ENCODE assay signal across 16 cellular contexts in genomic region chr10:80537705-80538480, GRCh38. TPM values are rescaled to one million over a fixed set of nuclear protein-coding genes. Genes with fewer than 3 reads are reported as not detected.
DNase-seq lines count a peak whose midpoint lies in the region; ATAC-seq, FAIRE-seq and TF ChIP-seq lines count a peak whose summit lies in the region.
"Had no signal": no experiment of that assay in that cellular context is flagged by ENCODE, and none has a peak within 500 bp of the region (broad histone marks: within the 10 kb centered on the region; RNA-seq: fewer than 3 reads in every experiment).

TSS of gene SH2D4B (plus strand) at chr10:80537902. CDS start at chr10:80538332, 430 bp downstream.

- no peak for TF ChIP-seq RAD21 in A549 (conservative IDR thresholded peaks at IDR 0.05 in 1 of 2, IDR thresholded peaks at IDR 0.05 in 1 of 2)

- CTCF ChIA-PET in A549 (lab: Yijun Ruan, JAX), result interaction anchor here (1.5 to 2.7 kb wide), 4 partner anchors 58 to 131 kb away, joined by 3 to 33 read pairs (median 4); no protein-coding TSS in a partner anchor

- peak within 1 kb of the TSS; percentile 85 for H3K4me2 ChIP-seq in A549

- H3K27ac Mint-ChIP-seq in activated naive CD4-positive, alpha-beta T cell treated with anti-CD3 and anti-CD28 coated beads, Interleukin-2, amount 50 U/mL, for 72 hours, result peak within 1 kb of the TSS; percentile 79 to 99
- H3K27ac Mint-ChIP-seq: H9 had no signal

- 94% methylated on average over 16 of the region's 19 CpGs for WGBS in A549 (ENCODE audit: missing lambda C conversion rate)
- 87 to 91% methylated on average over 17 to 19 of the region's 19 CpGs for WGBS in pancreas, 2 donors

- POLR2A ChIA-PET in A549 (lab: Yijun Ruan, JAX), result no interaction called here

- ATAC-seq in A549 (no peak), pancreas (no peak)
- ATAC-seq in activated naive CD4-positive, alpha-beta T cell treated with anti-CD3 and anti-CD28 coated beads, Interleukin-2, amount 50 U/mL, for 72 hours, result no peak
- ATAC-seq: Panc1, right lobe of liver had no signal

- TF ChIP-seq POLR2A in A549 (IDR thresholded peaks at IDR 0.05; ENCODE audit: low read length), result no peak

- intact Hi-C loops in pancreas (cut with DNase I) (no loop called here), ascending aorta (cut with DNase I) (no loop called here)

- H3K27me3 ChIP-seq in pancreas (no peaks in the 10 kb centered on the region), ascending aorta (no peaks in the 10 kb centered on the region)
- H3K27me3 ChIP-seq: right lobe of liver had no signal

- FAIRE-seq in A549 (lab: Jason Lieb, UNC) (no peak), pancreas (lab: Jason Lieb, UNC) (no peak)

- H3K36me3 Mint-ChIP-seq in activated naive CD4-positive, alpha-beta T cell treated with anti-CD3 and anti-CD28 coated beads, Interleukin-2, amount 50 U/mL, for 72 hours, result peaks cover 5% of the 10 kb centered on the region in 2 donors

- DNase-seq in A549 (ENCODE audit: low read depth in 1 of 2, low spot score in 1 of 2) (no peak), ELF-1 (ENCODE audit: low read depth, low spot score) (peak; percentile 52), mesenteric fat pad (ENCODE audit: low spot score) (peak; percentile 81), pancreas (no peak), NCI-H82 (lab: John Stamatoyannopoulos, UW) (no peak), NCI-H446 (lab: John Stamatoyannopoulos, UW) (no peak), ascending aorta (ENCODE audit: low spot score in 2 of 2) (no peak)
- DNase-seq in activated naive CD4-positive, alpha-beta T cell treated with anti-CD3 and anti-CD28 coated beads, Interleukin-2, amount 50 U/mL, for 72 hours (ENCODE audit: low spot score in 2 of 2), result no peak
- DNase-seq: activated effector memory CD4-positive, alpha-beta T cell treated with anti-CD3 and anti-CD28 coated beads, Interleukin-2, amount 50 U/mL, for 16 hours; cortex of kidney; H9; NCI-H2171 had no signal

- peak within 1 kb of the TSS; percentile 79 to 97; a peak in 4 of 6 replicates for H3K27ac ChIP-seq in A549
- H3K27ac ChIP-seq in pancreas, result no peak within 1 kb of the TSS
- H3K27ac ChIP-seq in ascending aorta, result no peak within 1 kb of the TSS
- H3K27ac ChIP-seq: C4-2B had no signal

- H3K4me3 ChIP-seq in A549, result peak within 1 kb of the TSS; percentile 56; the same call in 1 of the 3 replicates
- H3K4me3 ChIP-seq in pancreas, result no peak within 1 kb of the TSS
- H3K4me3 ChIP-seq in ascending aorta, result no peak within 1 kb of the TSS

- TF ChIP-seq CTCF in A549 (IDR thresholded peaks at IDR 0.05) (no peak), pancreas (IDR thresholded peaks at IDR 0.05) (no peak), ascending aorta (IDR thresholded peaks at IDR 0.05) (no peak)

- peaks cover 9% of the 10 kb centered on the region; the same call in 2 of the 3 replicates for H3K4me1 ChIP-seq in A549
- no peaks in the 10 kb centered on the region for H3K4me1 ChIP-seq in pancreas
- H3K4me1 ChIP-seq in ascending aorta, result no peaks in the 10 kb centered on the region
- H3K4me1 ChIP-seq: right lobe of liver had no signal

- no peak for TF ChIP-seq EP300 in A549 (IDR thresholded peaks at IDR 0.05)

- no peaks in the 10 kb centered on the region for H3K36me3 ChIP-seq in pancreas
- H3K36me3 ChIP-seq in ascending aorta, result no peaks in the 10 kb centered on the region
- H3K36me3 ChIP-seq: right lobe of liver had no signal

- no peaks in the 10 kb centered on the region for H3K9me3 Mint-ChIP-seq in activated naive CD4-positive, alpha-beta T cell treated with anti-CD3 and anti-CD28 coated beads, Interleukin-2, amount 50 U/mL, for 72 hours

- no peaks in the 10 kb centered on the region for H3K9me3 ChIP-seq in A549
- H3K9me3 ChIP-seq in pancreas, result no peaks in the 10 kb centered on the region
- H3K9me3 ChIP-seq in ascending aorta, result no peaks in the 10 kb centered on the region
- H3K9me3 ChIP-seq: right lobe of liver had no signal

TF ChIP-seq in A549, 52 proteins besides CTCF, POLR2A, EP300 and RAD21:
- TF ChIP-seq ZNF302 (CRISPR knock-in tag; IDR thresholded peaks at IDR 0.05), result no peak
- no peak for TF ChIP-seq HOXB13 (CRISPR knock-in tag; IDR thresholded peaks at IDR 0.05; ENCODE audit: low read depth)
- TF ChIP-seq NPAS2 (CRISPR knock-in tag; IDR thresholded peaks at IDR 0.05; ENCODE audit: borderline replicate concordance), result no peak
- TF ChIP-seq MYC (IDR thresholded peaks at IDR 0.05; ENCODE audit: borderline replicate concordance, low read length), result no peak
- no peak for TF ChIP-seq EHMT2 (IDR thresholded peaks at IDR 0.05; ENCODE audit: low read depth)
- no peak for TF ChIP-seq TFCP2L1 (CRISPR knock-in tag; IDR thresholded peaks at IDR 0.05)
- TF ChIP-seq FOSB (CRISPR knock-in tag; IDR thresholded peaks at IDR 0.05), result no peak
- no peak for TF ChIP-seq JUN (IDR thresholded peaks at IDR 0.05)
- TF ChIP-seq, protein P1, sequence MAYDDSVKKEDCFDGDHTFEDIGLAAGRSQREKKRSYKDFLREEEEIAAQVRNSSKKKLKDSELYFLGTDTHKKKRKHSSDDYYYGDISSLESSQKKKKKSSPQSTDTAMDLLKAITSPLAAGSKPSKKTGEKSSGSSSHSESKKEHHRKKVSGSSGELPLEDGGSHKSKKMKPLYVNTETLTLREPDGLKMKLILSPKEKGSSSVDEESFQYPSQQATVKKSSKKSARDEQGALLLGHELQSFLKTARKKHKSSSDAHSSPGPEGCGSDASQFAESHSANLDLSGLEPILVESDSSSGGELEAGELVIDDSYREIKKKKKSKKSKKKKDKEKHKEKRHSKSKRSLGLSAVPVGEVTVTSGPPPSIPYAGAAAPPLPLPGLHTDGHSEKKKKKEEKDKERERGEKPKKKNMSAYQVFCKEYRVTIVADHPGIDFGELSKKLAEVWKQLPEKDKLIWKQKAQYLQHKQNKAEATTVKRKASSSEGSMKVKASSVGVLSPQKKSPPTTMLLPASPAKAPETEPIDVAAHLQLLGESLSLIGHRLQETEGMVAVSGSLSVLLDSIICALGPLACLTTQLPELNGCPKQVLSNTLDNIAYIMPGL (CRISPR knock-in tag; IDR thresholded peaks at IDR 0.05; ENCODE audit: borderline replicate concordance), result no peak
- TF ChIP-seq JUNB (IDR thresholded peaks at IDR 0.05), result no peak
- no peak for TF ChIP-seq HEYL (CRISPR knock-in tag; IDR thresholded peaks at IDR 0.05)
- TF ChIP-seq ESRRA (IDR thresholded peaks at IDR 0.05; ENCODE audit: borderline replicate concordance, low read length), result no peak
- no peak for TF ChIP-seq FOSL2 (IDR thresholded peaks at IDR 0.05)
- no peak for TF ChIP-seq FOSL2 (CRISPR knock-in tag; IDR thresholded peaks at IDR 0.05)
- no peak for TF ChIP-seq ZSCAN20 (CRISPR knock-in tag; IDR thresholded peaks at IDR 0.05)
- TF ChIP-seq NFE2L2 (conservative IDR thresholded peaks at IDR 0.05; ENCODE audit: low read length), result no peak
- no peak for TF ChIP-seq BHLHE40 (IDR thresholded peaks at IDR 0.05; ENCODE audit: low read depth, low read length)
- no peak for TF ChIP-seq RARB (CRISPR knock-in tag; IDR thresholded peaks at IDR 0.05)
- no peak for TF ChIP-seq KDM5A (IDR thresholded peaks at IDR 0.05)
- no peak for TF ChIP-seq ATOH8 (CRISPR knock-in tag; IDR thresholded peaks at IDR 0.05; ENCODE audit: low read depth)

RNA-seq across cellular contexts. Expression of gene SH2D4B, which starts in this region (rescaled TPM):
- polyA plus RNA-seq in A549 (2011; rRNA removed) (0.01 and 0.04 TPM in 2 replicates), A549 (2017; fragmentation: RNase III; extraction: RNeasy Plus Mini Kit Qiagen cat#74134 plus additional on column Dnase treatment) (0.03 to 0.12 TPM (median 0.03 TPM) in 3 replicates), pancreas (under 1 TPM in 1 of 2 donors, not detected in 1; 0.02 TPM)
- polyA plus RNA-seq in A549 (2012; cell fraction: cytosol; rRNA removed), result 0.01 TPM in 1 of 2 replicates, not detected in the other
- 0.02 and 0.04 TPM in 2 replicates for polyA plus RNA-seq in A549 (2012; cell fraction: nucleus; rRNA removed)
- 0.10 and 0.25 TPM in 2 replicates for polyA minus RNA-seq in A549 (2011; rRNA and poly(A)+ RNA removed)
- under 1 TPM in 1 of 2 donors, not detected in 1; 0.14 TPM for total RNA-seq in activated naive CD4-positive, alpha-beta T cell treated with anti-CD3 and anti-CD28 coated beads, Interleukin-2, amount 50 U/mL, for 72 hours
- total RNA-seq in mesenteric fat pad (0.35 TPM), pancreas (not detected), ascending aorta (not detected)
- total RNA-seq: right lobe of liver had no signal
- polyA plus RNA-seq: urinary bladder had no signal

Comparison
In these comparisons a context has a peak if more than half of its experiments do, and no peak if none do; other contexts are left out.
1. Peak in DNase-seq in mesenteric fat pad; RNA of the gene not detected or under 1 TPM.
2. H3K27ac ChIP-seq: peak in A549 (2 of 2); none in pancreas (0 of 4) and ascending aorta (0 of 2).